ENCODE assay signal across 2 cellular contexts in the genomic region with DNA sequence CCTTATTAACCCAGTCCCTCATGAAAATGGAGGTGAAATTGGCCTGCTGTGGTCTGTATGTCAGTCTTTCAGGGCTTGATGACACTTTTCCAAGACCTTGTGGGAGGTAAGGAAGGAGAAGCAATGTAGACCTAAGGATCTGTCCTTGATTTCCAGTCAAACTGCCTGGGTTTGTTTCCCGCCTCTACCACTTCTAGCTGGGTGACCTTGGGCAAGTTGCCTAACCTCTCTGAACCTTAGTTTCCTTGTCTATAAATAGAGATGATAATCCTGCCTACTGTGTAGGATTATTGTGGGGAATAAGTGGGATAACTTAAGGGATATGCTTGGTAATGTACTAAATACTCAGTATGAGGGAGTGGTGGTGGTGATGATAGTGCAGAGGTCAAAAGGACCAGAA.
A peak's percentile ranks its signal among the peaks of the same experiment; 100 is the strongest.
TF ChIP-seq lines count a peak whose summit lies in the region.

No MANE protein-coding gene starts in this region.

TF ChIP-seq in HEK293, 187 proteins besides CTCF, POLR2A, EP300 and RAD21:
- no peak for TF ChIP-seq ZNF121 (tag by site-specific recombination; IDR thresholded peaks at IDR 0.05)
- TF ChIP-seq ZNF324 (tag by site-specific recombination; IDR thresholded peaks at IDR 0.05): no peak
- TF ChIP-seq, protein P1, sequence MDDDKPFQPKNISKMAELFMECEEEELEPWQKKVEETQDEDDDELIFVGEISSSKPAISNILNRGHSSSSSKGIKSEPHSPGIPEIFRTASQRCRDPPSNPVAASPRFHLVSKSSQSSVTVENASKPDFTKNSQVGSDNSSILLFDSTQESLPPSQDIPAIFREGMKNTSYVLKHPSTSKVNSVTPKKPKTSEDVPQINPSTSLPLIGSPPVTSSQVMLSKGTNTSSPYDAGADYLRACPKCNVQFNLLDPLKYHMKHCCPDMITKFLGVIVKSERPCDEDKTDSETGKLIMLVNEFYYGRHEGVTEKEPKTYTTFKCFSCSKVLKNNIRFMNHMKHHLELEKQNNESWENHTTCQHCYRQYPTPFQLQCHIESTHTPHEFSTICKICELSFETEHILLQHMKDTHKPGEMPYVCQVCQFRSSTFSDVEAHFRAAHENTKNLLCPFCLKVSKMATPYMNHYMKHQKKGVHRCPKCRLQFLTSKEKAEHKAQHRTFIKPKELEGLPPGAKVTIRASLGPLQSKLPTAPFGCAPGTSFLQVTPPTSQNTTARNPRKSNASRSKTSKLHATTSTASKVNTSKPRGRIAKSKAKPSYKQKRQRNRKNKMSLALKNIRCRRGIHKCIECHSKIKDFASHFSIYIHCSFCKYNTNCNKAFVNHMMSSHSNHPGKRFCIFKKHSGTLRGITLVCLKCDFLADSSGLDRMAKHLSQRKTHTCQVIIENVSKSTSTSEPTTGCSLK (tag by site-specific recombination; IDR thresholded peaks at IDR 0.05): no peak
- TF ChIP-seq ZNF768 (tag by site-specific recombination; IDR thresholded peaks at IDR 0.05): peak; percentile 51; the same call in 1 of the 2 replicates

TF ChIP-seq in K562, 482 proteins besides CTCF, POLR2A, EP300 and RAD21 (continued from another document):
- TF ChIP-seq KDM1A (IDR thresholded peaks at IDR 0.05) (peak; percentile 45 to 56), BCOR (IDR thresholded peaks at IDR 0.05) (peak; percentile 86), RB1 (IDR thresholded peaks at IDR 0.05; ENCODE audit: low read depth) (no peak), ZFP36 (IDR thresholded peaks at IDR 0.05; ENCODE audit: low read depth, low read length, partially characterized antibody) (peak; percentile 75)
TF ChIP-seq in K562: peak in this region for 4.
